8 cellular contexts compared by ENCODE assay signal in genomic region chr17:38869647-38870258, GRCh38. TPM values are rescaled to one million over a fixed set of nuclear protein-coding genes. Genes with fewer than 3 reads are reported as not detected.
DNase-seq lines count a peak whose midpoint lies in the region; ATAC-seq and TF ChIP-seq lines count a peak whose summit lies in the region.

LASP1 (plus strand) TSS chr17:38870058; CDS start chr17:38870190, 132 bp downstream.

- peak within 1 kb of the TSS; percentile 90 for H3K4me2 ChIP-seq in Karpas-422 (ENCODE audit: low read depth, low read length, poor library complexity, severe bottlenecking)

- no peak for TF ChIP-seq CTCF in fibroblast of the aortic adventitia (IDR thresholded peaks at IDR 0.05; ENCODE audit: insufficient read depth, low read length)
- TF ChIP-seq CTCF in nephron progenitor cell (IDR thresholded peaks at IDR 0.05), result no peak

- H3K9me3 Mint-ChIP-seq in nephron progenitor cell, result no peaks in the 10 kb centered on the region
- no peaks in the 10 kb centered on the region for H3K9me3 Mint-ChIP-seq in stimulated activated naive CD8-positive, alpha-beta T cell treated with anti-CD3 and anti-CD28 coated beads, Interleukin-15, amount 100 ng/mL, for 72 hours

- H3K9ac ChIP-seq in Karpas-422 (ENCODE audit: low read length), result peak within 1 kb of the TSS; percentile 100

- no peaks in the 10 kb centered on the region for H3K9me2 ChIP-seq in Karpas-422 (replicated peaks; ENCODE audit: insufficient read depth, low read length)

- H3K4me1 ChIP-seq in Karpas-422 (ENCODE audit: low read length), result peaks cover 54% of the 10 kb centered on the region

- peak; percentile 39 for ATAC-seq in GM21619 (IDR thresholded peaks at IDR 0.05; ENCODE audit: unreplicated experiment)
- ATAC-seq in stimulated activated naive CD8-positive, alpha-beta T cell treated with anti-CD3 and anti-CD28 coated beads, Interleukin-15, amount 100 ng/mL, for 72 hours, result peak; percentile 81

- H3K4me3 ChIP-seq in Karpas-422 (ENCODE audit: low read length) (peak within 1 kb of the TSS; percentile 99), fibroblast of the aortic adventitia (ENCODE audit: low read depth, low read length) (peak within 1 kb of the TSS; percentile 96)

- no peaks in the 10 kb centered on the region for H3K27me3 ChIP-seq in Karpas-422 (ENCODE audit: low read length)

- H3K9me3 ChIP-seq in Karpas-422 (ENCODE audit: low read length), result no peaks in the 10 kb centered on the region

- H3K79me2 ChIP-seq in Karpas-422 (ENCODE audit: low read length), result peaks cover 47% of the 10 kb centered on the region

- H3K4me3 Mint-ChIP-seq in nephron progenitor cell, result peak within 1 kb of the TSS; percentile 99
- peak within 1 kb of the TSS; percentile 94 to 100 for H3K4me3 Mint-ChIP-seq in stimulated activated naive CD8-positive, alpha-beta T cell treated with anti-CD3 and anti-CD28 coated beads, Interleukin-15, amount 100 ng/mL, for 72 hours

- H3K36me3 Mint-ChIP-seq in nephron progenitor cell (ENCODE audit: low read depth), result no peaks in the 10 kb centered on the region

- H3K4me1 Mint-ChIP-seq in nephron progenitor cell, result peaks cover 42% of the 10 kb centered on the region
- H3K4me1 Mint-ChIP-seq in stimulated activated naive CD8-positive, alpha-beta T cell treated with anti-CD3 and anti-CD28 coated beads, Interleukin-15, amount 100 ng/mL, for 72 hours, result peaks cover 58% of the 10 kb centered on the region

- peak; percentile 76 for DNase-seq in DMS153 treated with DMSO at 0.1 percent for 48 hours (lab: John Stamatoyannopoulos, UW; ENCODE audit: unreplicated experiment)
- peak; percentile 96 for DNase-seq in Karpas-422
- DNase-seq in SHP77 treated with DMSO at 0.1 percent for 48 hours (lab: John Stamatoyannopoulos, UW), result peak; percentile 31
- peak; percentile 86 for DNase-seq in activated effector memory CD4-positive, alpha-beta T cell treated with Interleukin-2 at 50 U/mL for 16 hours
- peak; percentile 82 for DNase-seq in fibroblast of the aortic adventitia (ENCODE audit: low read depth)
- peak; percentile 87 for DNase-seq in nephron progenitor cell
- peak; percentile 95 to 96 for DNase-seq in stimulated activated naive CD8-positive, alpha-beta T cell treated with anti-CD3 and anti-CD28 coated beads, Interleukin-15, amount 100 ng/mL, for 72 hours

- peak within 1 kb of the TSS; percentile 100 for H3K27ac Mint-ChIP-seq in nephron progenitor cell
- peak within 1 kb of the TSS; percentile 95 to 100 for H3K27ac Mint-ChIP-seq in stimulated activated naive CD8-positive, alpha-beta T cell treated with anti-CD3 and anti-CD28 coated beads, Interleukin-15, amount 100 ng/mL, for 72 hours

- peak within 1 kb of the TSS; percentile 93 for H2AFZ ChIP-seq in Karpas-422 (ENCODE audit: low read length)

- peaks cover 3% of the 10 kb centered on the region; the same call in 1 of the 2 replicates for H4K20me1 ChIP-seq in Karpas-422 (ENCODE audit: insufficient read depth, low read depth, low read length)

- H3K27ac ChIP-seq in Karpas-422 (ENCODE audit: low read length), result peak within 1 kb of the TSS; percentile 87

- peaks cover 24% of the 10 kb centered on the region for H3K27me3 Mint-ChIP-seq in nephron progenitor cell (ENCODE audit: low read depth, poor library complexity)
- H3K27me3 Mint-ChIP-seq in stimulated activated naive CD8-positive, alpha-beta T cell treated with anti-CD3 and anti-CD28 coated beads, Interleukin-15, amount 100 ng/mL, for 72 hours, result no peaks in the 10 kb centered on the region

- peaks cover 3% of the 10 kb centered on the region; the same call in 1 of the 2 replicates for H3K36me3 ChIP-seq in Karpas-422 (ENCODE audit: insufficient read depth, low read length)

RNA-seq across cellular contexts. Expression of gene LASP1, which starts in this region (rescaled TPM):
- total RNA-seq in Karpas-422 (2014; rRNA removed; shearing (Covaris generic); ENCODE audit: low replicate concordance), result 59.3 and 85.0 TPM in 2 replicates
- 65.6 and 174 TPM in 2 replicates for total RNA-seq in fibroblast of the aortic adventitia (ENCODE audit: low replicate concordance)

Comparison
In these comparisons a context has a peak if more than half of its experiments do, and no peak if none do; other contexts are left out.
1. Peak in every context shown above with its lines: DNase-seq, ATAC-seq, H3K4me3 ChIP-seq and H3K27ac ChIP-seq.
2. DNase-seq: peak in every context shown above with its lines; median percentile 96 in Karpas-422; 96 in stimulated activated naive CD8-positive, alpha-beta T cell treated with anti-CD3 and anti-CD28 coated beads, Interleukin-15, amount 100 ng/mL, for 72 hours; 87 in nephron progenitor cell; 86 in activated effector memory CD4-positive, alpha-beta T cell treated with Interleukin-2 at 50 U/mL for 16 hours; 82 in fibroblast of the aortic adventitia; 76 in DMS153 treated with DMSO at 0.1 percent for 48 hours; 31 in SHP77 treated with DMSO at 0.1 percent for 48 hours.